In genomic region chr1:209850342-209850979, GRCh38 we compare ENCODE assay signal across 8 cellular contexts. TPM values are rescaled to one million over a fixed set of nuclear protein-coding genes. Genes with fewer than 3 reads are reported as not detected.
DNase-seq lines count a peak whose midpoint lies in the region; ATAC-seq, FAIRE-seq and TF ChIP-seq lines count a peak whose summit lies in the region.

No MANE protein-coding gene starts in this region.

- no peak overlapping the region for H2AK5ac ChIP-seq in IMR-90 (ENCODE audit: low read depth, low read length)

- peaks cover 30% of the 10 kb centered on the region for H3K79me2 ChIP-seq in mammary epithelial cell (ENCODE audit: insufficient read depth, low read length)

- CTCF ChIA-PET in IMR-90 (lab: Yijun Ruan, JAX) (interaction anchor here (0.5 to 1.4 kb wide), 5 partner anchors 10 to 449 kb away, joined by 3 to 9 read pairs (median 3); partner anchors contain the start of gene UTP25), RWPE1 (lab: Yijun Ruan, JAX) (interaction anchor here (0.6 to 2.1 kb wide), 5 partner anchors 10 to 103 kb away, joined by 3 to 14 read pairs (median 4); no protein-coding TSS in a partner anchor), mammary epithelial cell (lab: Charles Lee; ENCODE audit: low non-redundant PET) (interaction anchor here (0.6 to 0.7 kb wide), 2 partner anchors 10 to 16 kb away, joined by 4 read pairs; no protein-coding TSS in a partner anchor)

- no peak overlapping the region for H3K4ac ChIP-seq in IMR-90 (ENCODE audit: low read depth, low read length)

- no peaks in the 10 kb centered on the region for H3K9me3 Mint-ChIP-seq in memory B cell

- H3K4me1 ChIP-seq in BLaER1 treated with 17β-estradiol and CSF1 and Interleukin-3, amounts not matched to agents 10 nM and 100 nM: peaks cover 35 to 82% (median 68%) of the 10 kb centered on the region in 10 experiments
- H3K4me1 ChIP-seq in IMR-90 (ENCODE audit: control insufficient read depth, insufficient read depth, low read length) (no peaks in the 10 kb centered on the region), mammary epithelial cell (ENCODE audit: insufficient read depth, low read length) (no peaks in the 10 kb centered on the region)

- no peak overlapping the region for H3K14ac ChIP-seq in IMR-90 (replicated peaks; ENCODE audit: low read depth, low read length)

- no peak overlapping the region for H3K18ac ChIP-seq in IMR-90 (ENCODE audit: low read depth, low read length)

- H3K27me3 ChIP-seq in BLaER1 treated with 17β-estradiol and CSF1 and Interleukin-3, amounts not matched to agents 10 nM and 100 nM: no peaks in the 10 kb centered on the region
- H3K27me3 ChIP-seq in IMR-90 (ENCODE audit: control insufficient read depth, insufficient read depth, low read length): no peaks in the 10 kb centered on the region
- no peaks in the 10 kb centered on the region for H3K27me3 ChIP-seq in mammary epithelial cell (ENCODE audit: insufficient read depth, low read length)

- H3K27ac Mint-ChIP-seq in memory B cell: peak overlapping the region; percentile 54

- H3K27me3 Mint-ChIP-seq in memory B cell: no peaks in the 10 kb centered on the region

- H4K91ac ChIP-seq in IMR-90 (ENCODE audit: insufficient read depth, low read depth, low read length): no peak overlapping the region

- DNase-seq in GM19239 (ENCODE audit: insufficient read length, low spot score): peak; percentile 13
- DNase-seq in IMR-90: peak; percentile 45
- DNase-seq in RWPE1 (ENCODE audit: low spot score): peak; percentile 46
- DNase-seq in mammary epithelial cell: peak; percentile 81
- peak; percentile 21 to 26 for DNase-seq in memory B cell (ENCODE audit: low spot score in 2 of 2)
- peak; percentile 72 for DNase-seq in urothelium cell line (ENCODE audit: low spot score)

- no peak overlapping the region for H2BK20ac ChIP-seq in IMR-90 (ENCODE audit: low read depth, low read length)

- no peak overlapping the region for H2BK120ac ChIP-seq in IMR-90 (ENCODE audit: low read depth, low read length)

- peaks cover 18 to 37% of the 10 kb centered on the region in 2 experiments for H3K79me1 ChIP-seq in IMR-90 (ENCODE audit: low read depth in 1 of 2, low read length in 2 of 2)

- H2AK9ac ChIP-seq in IMR-90 (replicated peaks; ENCODE audit: low read depth, low read length, poor library complexity): no peak overlapping the region

- ATAC-seq in IMR-90 (ENCODE audit: low read depth) (peak; percentile 65), memory B cell (ENCODE audit: low read depth) (peak; percentile 73), HG02571 (IDR thresholded peaks at IDR 0.05; ENCODE audit: unreplicated experiment) (no peak)

- no peak overlapping the region; the same call in 2 of the 3 replicates for H2BK15ac ChIP-seq in IMR-90 (ENCODE audit: low read depth, low read length)

- H3K56ac ChIP-seq in IMR-90 (ENCODE audit: extremely low read depth, insufficient read depth, low read length): no peak overlapping the region

- FAIRE-seq in GM19239 (lab: Jason Lieb, UNC) (no peak), urothelium cell line (lab: Jason Lieb, UNC) (peak; percentile 56)

- peaks cover 0 to 20% (median 0%) of the 10 kb centered on the region in 11 experiments; a peak in 5 of 22 replicates for H4K20me1 ChIP-seq in BLaER1 treated with 17β-estradiol and CSF1 and Interleukin-3, amounts not matched to agents 10 nM and 100 nM
- no peaks in the 10 kb centered on the region for H4K20me1 ChIP-seq in IMR-90 (ENCODE audit: insufficient read depth, low read length)
- H4K20me1 ChIP-seq in mammary epithelial cell (ENCODE audit: insufficient read depth, low read length): no peaks in the 10 kb centered on the region

- H4K5ac ChIP-seq in IMR-90 (ENCODE audit: low read depth, low read length): no peak overlapping the region

- no peak overlapping the region for H3K4me3 ChIP-seq in BLaER1 treated with 17β-estradiol and CSF1 and Interleukin-3, amounts not matched to agents 10 nM and 100 nM
- H3K4me3 ChIP-seq in IMR-90 (ENCODE audit: insufficient read depth, low read depth, low read length) (no peak overlapping the region), mammary epithelial cell (replicated peaks in 1 of 3; ENCODE audit: insufficient read depth in 1 of 3, low read depth in 2 of 3, low read length in 3 of 3) (no peak overlapping the region)

- peak; percentile 55 for TF ChIP-seq CTCF in IMR-90 (conservative IDR thresholded peaks at IDR 0.05; ENCODE audit: low read depth, low read length)
- TF ChIP-seq CTCF in RWPE1 (conservative IDR thresholded peaks at IDR 0.05; ENCODE audit: low read depth): peak; percentile 60
- TF ChIP-seq CTCF in mammary epithelial cell (conservative IDR thresholded peaks at IDR 0.05 in 1 of 2, IDR thresholded peaks at IDR 0.05 in 1 of 2; ENCODE audit: extremely low read depth in 1 of 2, insufficient read depth in 1 of 2, low read depth in 1 of 2, low read length in 2 of 2): peak; percentile 84 to 96

- peaks cover 5% of the 10 kb centered on the region for H3K9me1 ChIP-seq in IMR-90 (ENCODE audit: insufficient read depth, low read length)

- no peaks in the 10 kb centered on the region for H3K9me3 ChIP-seq in BLaER1 treated with 17β-estradiol and CSF1 and Interleukin-3, amounts not matched to agents 10 nM and 100 nM (replicated peaks in 1 of 11)
- no peaks in the 10 kb centered on the region for H3K9me3 ChIP-seq in IMR-90 (ENCODE audit: control insufficient read depth, insufficient read depth, low read length)
- no peaks in the 10 kb centered on the region for H3K9me3 ChIP-seq in mammary epithelial cell (replicated peaks; ENCODE audit: insufficient read depth, low read length)

- POLR2A ChIA-PET in IMR-90 (lab: Charles Lee; ENCODE audit: unreplicated experiment) (no interaction called here), RWPE1 (lab: Yijun Ruan, JAX; ENCODE audit: low non-redundant PET) (interaction anchor here (0.6 kb wide), 1 partner anchor 1457 kb away, joined by 3 read pairs; no protein-coding TSS in a partner anchor)

- BruUV-seq in IMR-90 (replicated peaks; lab: Mats Ljungman, UMichigan) (no TSS peak), mammary epithelial cell (replicated peaks; lab: Mats Ljungman, UMichigan) (no TSS peak)

- H3K4me1 Mint-ChIP-seq in memory B cell: peaks cover 8% of the 10 kb centered on the region

- in situ Hi-C loops in IMR-90 (cut with MboI; ENCODE audit: low sequenced_read_pairs) (loop anchor here (25.0 kb wide), 1 partner anchor 462 kb away; no protein-coding TSS in a partner anchor), mammary epithelial cell (cut with MboI; ENCODE audit: low sequenced_read_pairs in 2 of 2) (loop anchor here (5.0 to 25.0 kb wide), 2 partner anchors 142 to 462 kb away; no protein-coding TSS in a partner anchor)

- dilution Hi-C loops in IMR-90 (cut with HindIII; ENCODE audit: low sequenced_read_pairs, unreplicated experiment): no loop called here
- dilution Hi-C loops in mammary epithelial cell (cut with HindIII; ENCODE audit: low sequenced_read_pairs): loop anchor here (5.0 kb wide), 1 partner anchor 137 kb away; no protein-coding TSS in a partner anchor

- no peak for TF ChIP-seq POLR2A in IMR-90 (IDR thresholded peaks at IDR 0.05; ENCODE audit: low read depth, low read length)

- peak; percentile 51 for TF ChIP-seq RAD21 in IMR-90 (IDR thresholded peaks at IDR 0.05; ENCODE audit: low read length)

- H3K4me2 ChIP-seq in BLaER1 treated with 17β-estradiol and CSF1 and Interleukin-3, amounts not matched to agents 10 nM and 100 nM: peak overlapping the region; percentile 4 to 77 (median 48); a peak in 17 of 22 replicates
- H3K4me2 ChIP-seq in IMR-90 (ENCODE audit: low read depth, low read length) (no peak overlapping the region), mammary epithelial cell (ENCODE audit: insufficient read depth, low read depth, low read length) (no peak overlapping the region)

- peaks cover 29% of the 10 kb centered on the region for H3K36me3 Mint-ChIP-seq in memory B cell

- H3K27ac ChIP-seq in BLaER1 treated with 17β-estradiol and CSF1 and Interleukin-3, amounts not matched to agents 10 nM and 100 nM: peak overlapping the region in 6 of 11 experiments; percentile 28 to 58 (median 54); a peak in 9 of 22 replicates
- H3K27ac ChIP-seq in IMR-90 (ENCODE audit: insufficient read depth, low read length) (no peak overlapping the region), RWPE1 (no peak overlapping the region), mammary epithelial cell (ENCODE audit: insufficient read depth, low read depth, low read length) (no peak overlapping the region)

- H3K4me3 Mint-ChIP-seq in memory B cell: no peak overlapping the region

- peaks cover 65 to 88% (median 77%) of the 10 kb centered on the region in 11 experiments for H3K36me3 ChIP-seq in BLaER1 treated with 17β-estradiol and CSF1 and Interleukin-3, amounts not matched to agents 10 nM and 100 nM
- H3K36me3 ChIP-seq in IMR-90 (ENCODE audit: control insufficient read depth, insufficient read depth, low read length) (peaks cover 28% of the 10 kb centered on the region), mammary epithelial cell (ENCODE audit: insufficient read depth, low read length) (peaks cover 36% of the 10 kb centered on the region)

- H2AFZ ChIP-seq in IMR-90 (replicated peaks; ENCODE audit: low read length, poor library complexity): no peak overlapping the region
- H2AFZ ChIP-seq in mammary epithelial cell (ENCODE audit: low read depth, low read length): no peak overlapping the region

- no CpG with 5 or more reads among the region's 6 CpGs for WGBS in IMR-90 (ENCODE audit: extremely low coverage in 2 of 2, insufficient read length in 1 of 2), 2 experiments
- 61% methylated on average over 6 of the region's 6 CpGs for WGBS in mammary epithelial cell (ENCODE audit: low coverage, missing lambda C conversion rate)

- H4K8ac ChIP-seq in IMR-90 (ENCODE audit: low read depth in 2 of 2, low read length in 2 of 2): 0 out of 4 replicates have a peak overlapping the region, but pooled peaks of 1 of the 2 experiments have one; percentile 40

- intact Hi-C loops in IMR-90 (cut with micrococcal nuclease) (no loop called here), mammary epithelial cell (cut with micrococcal nuclease) (loop anchor here (2.0 kb wide), 1 partner anchor 460 kb away; no protein-coding TSS in a partner anchor)

- no peak overlapping the region for H2BK5ac ChIP-seq in IMR-90 (ENCODE audit: low read depth, low read length, poor library complexity, severe bottlenecking)

- peak overlapping the region in 3 of 11 experiments; percentile 12 to 28 (median 25); a peak in 4 of 22 replicates for H3K9ac ChIP-seq in BLaER1 treated with 17β-estradiol and CSF1 and Interleukin-3, amounts not matched to agents 10 nM and 100 nM
- no peak overlapping the region for H3K9ac ChIP-seq in IMR-90 (ENCODE audit: low read depth, low read length)
- no peak overlapping the region for H3K9ac ChIP-seq in mammary epithelial cell (ENCODE audit: insufficient read depth, low read length)

- H3K23ac ChIP-seq in IMR-90 (ENCODE audit: low read depth, low read length): 0 out of 2 replicates have a peak overlapping the region, but pooled peaks have one; percentile 44

RNA-seq across cellular contexts. Expression of gene UTP25, which starts 22.7 kb away (rescaled TPM):
- total RNA-seq in IMR-90 (2012; rRNA removed) (17.2 and 17.4 TPM in 2 replicates), mammary epithelial cell (10 to 100 TPM in 1 of 2 donors, 1 to 10 TPM in 1; 9.3 to 14.0 TPM)
- polyA plus RNA-seq in IMR-90 (2012; rRNA removed) (6.9 and 7.1 TPM in 2 replicates), mammary epithelial cell (8.0 TPM)
- polyA plus RNA-seq in IMR-90 (2012; cell fraction: cytosol; rRNA removed): 1.6 and 1.8 TPM in 2 replicates
- 3.3 and 10.9 TPM in 2 replicates for polyA plus RNA-seq in IMR-90 (2012; cell fraction: nucleus; rRNA removed; ENCODE audit: low replicate concordance)
- polyA minus RNA-seq in mammary epithelial cell: 8.3 TPM

RNA-seq across cellular contexts. Expression of gene IRF6, which starts 44.5 kb away (rescaled TPM):
- total RNA-seq in IMR-90 (2012; rRNA removed): 1.9 and 2.9 TPM in 2 replicates
- 1.2 and 1.7 TPM in 2 replicates for polyA plus RNA-seq in IMR-90 (2012; rRNA removed)
- 1.0 and 1.2 TPM in 2 replicates for polyA plus RNA-seq in IMR-90 (2012; cell fraction: cytosol; rRNA removed)
- 1.2 and 1.3 TPM in 2 replicates for polyA plus RNA-seq in IMR-90 (2012; cell fraction: nucleus; rRNA removed; ENCODE audit: low replicate concordance)
- 100 to 1,000 TPM; 261 to 422 TPM for total RNA-seq in mammary epithelial cell
- polyA plus RNA-seq in mammary epithelial cell: 252 TPM
- polyA minus RNA-seq in mammary epithelial cell: 369 TPM

Comparison
In these comparisons a context has a peak if more than half of its experiments do, and no peak if none do; other contexts are left out.
1. H3K27ac ChIP-seq: peak in BLaER1 treated with 17β-estradiol and CSF1 and Interleukin-3, amounts not matched to agents 10 nM and 100 nM (6 of 11); none in IMR-90 (single experiment), RWPE1 (single experiment) and mammary epithelial cell (single experiment).
2. H3K4me2 ChIP-seq: peak in BLaER1 treated with 17β-estradiol and CSF1 and Interleukin-3, amounts not matched to agents 10 nM and 100 nM (11 of 11); none in IMR-90 (single experiment) and mammary epithelial cell (single experiment).
3. DNase-seq: peak in every context shown above with its lines; median percentile 81 in mammary epithelial cell; 72 in urothelium cell line; 46 in RWPE1; 45 in IMR-90; 24 in memory B cell; 13 in GM19239.
4. RNA of gene IRF6, which starts 44.5 kb away (total RNA-seq): 261 to 422 TPM in mammary epithelial cell; 1.9 to 2.9 TPM in IMR-90; every median in the first group is over 10 times any median in the second.
5. Peak in every context shown above with its lines, with median percentiles within 50 percentile points of each other: CTCF ChIP-seq.